In the genomic region with DNA sequence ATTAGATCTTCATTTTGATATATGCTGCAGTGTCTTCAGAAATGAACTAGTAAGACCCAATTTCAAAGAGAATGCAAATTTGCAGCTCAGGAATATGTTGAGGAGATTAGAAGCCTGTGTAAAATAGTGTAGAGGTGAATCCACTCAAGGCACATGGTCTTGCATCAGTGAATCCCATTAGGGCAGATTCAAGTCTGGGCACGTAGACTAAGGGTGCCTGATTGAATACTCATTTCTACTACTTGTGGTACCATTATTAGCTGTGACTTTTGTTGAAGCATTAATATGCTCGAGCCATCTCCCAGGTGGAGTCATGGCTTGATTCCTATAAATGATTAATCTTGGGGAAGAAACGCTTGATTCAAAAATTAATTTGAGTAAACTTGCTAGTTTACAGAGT, we compare ENCODE assay signal across 1 cellular context.
TF ChIP-seq lines count a peak whose summit lies in the region.

No MANE protein-coding gene starts in this region.

TF ChIP-seq in GM23338, 12 proteins besides CTCF, POLR2A, EP300 and RAD21 (continued from another document):
- TF ChIP-seq, protein P1, sequence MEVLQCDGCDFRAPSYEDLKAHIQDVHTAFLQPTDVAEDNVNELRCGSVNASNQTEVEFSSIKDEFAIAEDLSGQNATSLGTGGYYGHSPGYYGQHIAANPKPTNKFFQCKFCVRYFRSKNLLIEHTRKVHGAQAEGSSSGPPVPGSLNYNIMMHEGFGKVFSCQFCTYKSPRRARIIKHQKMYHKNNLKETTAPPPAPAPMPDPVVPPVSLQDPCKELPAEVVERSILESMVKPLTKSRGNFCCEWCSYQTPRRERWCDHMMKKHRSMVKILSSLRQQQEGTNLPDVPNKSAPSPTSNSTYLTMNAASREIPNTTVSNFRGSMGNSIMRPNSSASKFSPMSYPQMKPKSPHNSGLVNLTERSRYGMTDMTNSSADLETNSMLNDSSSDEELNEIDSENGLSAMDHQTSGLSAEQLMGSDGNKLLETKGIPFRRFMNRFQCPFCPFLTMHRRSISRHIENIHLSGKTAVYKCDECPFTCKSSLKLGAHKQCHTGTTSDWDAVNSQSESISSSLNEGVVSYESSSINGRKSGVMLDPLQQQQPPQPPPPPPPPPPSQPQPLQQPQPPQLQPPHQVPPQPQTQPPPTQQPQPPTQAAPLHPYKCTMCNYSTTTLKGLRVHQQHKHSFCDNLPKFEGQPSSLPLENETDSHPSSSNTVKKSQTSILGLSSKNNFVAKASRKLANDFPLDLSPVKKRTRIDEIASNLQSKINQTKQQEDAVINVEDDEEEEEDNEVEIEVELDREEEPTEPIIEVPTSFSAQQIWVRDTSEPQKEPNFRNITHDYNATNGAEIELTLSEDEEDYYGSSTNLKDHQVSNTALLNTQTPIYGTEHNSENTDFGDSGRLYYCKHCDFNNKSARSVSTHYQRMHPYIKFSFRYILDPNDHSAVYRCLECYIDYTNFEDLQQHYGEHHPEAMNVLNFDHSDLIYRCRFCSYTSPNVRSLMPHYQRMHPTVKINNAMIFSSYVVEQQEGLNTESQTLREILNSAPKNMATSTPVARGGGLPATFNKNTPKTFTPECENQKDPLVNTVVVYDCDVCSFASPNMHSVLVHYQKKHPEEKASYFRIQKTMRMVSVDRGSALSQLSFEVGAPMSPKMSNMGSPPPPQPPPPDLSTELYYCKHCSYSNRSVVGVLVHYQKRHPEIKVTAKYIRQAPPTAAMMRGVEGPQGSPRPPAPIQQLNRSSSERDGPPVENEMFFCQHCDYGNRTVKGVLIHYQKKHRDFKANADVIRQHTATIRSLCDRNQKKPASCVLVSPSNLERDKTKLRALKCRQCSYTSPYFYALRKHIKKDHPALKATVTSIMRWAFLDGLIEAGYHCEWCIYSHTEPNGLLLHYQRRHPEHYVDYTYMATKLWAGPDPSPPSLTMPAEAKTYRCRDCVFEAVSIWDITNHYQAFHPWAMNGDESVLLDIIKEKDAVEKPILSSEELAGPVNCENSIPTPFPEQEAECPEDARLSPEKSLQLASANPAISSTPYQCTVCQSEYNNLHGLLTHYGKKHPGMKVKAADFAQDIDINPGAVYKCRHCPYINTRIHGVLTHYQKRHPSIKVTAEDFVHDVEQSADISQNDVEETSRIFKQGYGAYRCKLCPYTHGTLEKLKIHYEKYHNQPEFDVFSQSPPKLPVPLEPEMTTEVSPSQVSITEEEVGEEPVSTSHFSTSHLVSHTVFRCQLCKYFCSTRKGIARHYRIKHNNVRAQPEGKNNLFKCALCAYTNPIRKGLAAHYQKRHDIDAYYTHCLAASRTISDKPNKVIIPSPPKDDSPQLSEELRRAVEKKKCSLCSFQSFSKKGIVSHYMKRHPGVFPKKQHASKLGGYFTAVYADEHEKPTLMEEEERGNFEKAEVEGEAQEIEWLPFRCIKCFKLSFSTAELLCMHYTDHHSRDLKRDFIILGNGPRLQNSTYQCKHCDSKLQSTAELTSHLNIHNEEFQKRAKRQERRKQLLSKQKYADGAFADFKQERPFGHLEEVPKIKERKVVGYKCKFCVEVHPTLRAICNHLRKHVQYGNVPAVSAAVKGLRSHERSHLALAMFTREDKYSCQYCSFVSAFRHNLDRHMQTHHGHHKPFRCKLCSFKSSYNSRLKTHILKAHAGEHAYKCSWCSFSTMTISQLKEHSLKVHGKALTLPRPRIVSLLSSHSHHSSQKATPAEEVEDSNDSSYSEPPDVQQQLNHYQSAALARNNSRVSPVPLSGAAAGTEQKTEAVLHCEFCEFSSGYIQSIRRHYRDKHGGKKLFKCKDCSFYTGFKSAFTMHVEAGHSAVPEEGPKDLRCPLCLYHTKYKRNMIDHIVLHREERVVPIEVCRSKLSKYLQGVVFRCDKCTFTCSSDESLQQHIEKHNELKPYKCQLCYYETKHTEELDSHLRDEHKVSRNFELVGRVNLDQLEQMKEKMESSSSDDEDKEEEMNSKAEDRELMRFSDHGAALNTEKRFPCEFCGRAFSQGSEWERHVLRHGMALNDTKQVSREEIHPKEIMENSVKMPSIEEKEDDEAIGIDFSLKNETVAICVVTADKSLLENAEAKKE (CRISPR knock-in tag; IDR thresholded peaks at IDR 0.05), result no peak
- TF ChIP-seq ZNF114 (CRISPR knock-in tag; IDR thresholded peaks at IDR 0.05) (no peak), POLR2AphosphoS5 (IDR thresholded peaks at IDR 0.05; ENCODE audit: low read depth) (no peak), JUNB (IDR thresholded peaks at IDR 0.05; ENCODE audit: unreplicated experiment) (no peak), STAT1 (IDR thresholded peaks at IDR 0.05; ENCODE audit: unreplicated experiment) (no peak)
